ENCODE assay signal across 14 cellular contexts in the genomic region with DNA sequence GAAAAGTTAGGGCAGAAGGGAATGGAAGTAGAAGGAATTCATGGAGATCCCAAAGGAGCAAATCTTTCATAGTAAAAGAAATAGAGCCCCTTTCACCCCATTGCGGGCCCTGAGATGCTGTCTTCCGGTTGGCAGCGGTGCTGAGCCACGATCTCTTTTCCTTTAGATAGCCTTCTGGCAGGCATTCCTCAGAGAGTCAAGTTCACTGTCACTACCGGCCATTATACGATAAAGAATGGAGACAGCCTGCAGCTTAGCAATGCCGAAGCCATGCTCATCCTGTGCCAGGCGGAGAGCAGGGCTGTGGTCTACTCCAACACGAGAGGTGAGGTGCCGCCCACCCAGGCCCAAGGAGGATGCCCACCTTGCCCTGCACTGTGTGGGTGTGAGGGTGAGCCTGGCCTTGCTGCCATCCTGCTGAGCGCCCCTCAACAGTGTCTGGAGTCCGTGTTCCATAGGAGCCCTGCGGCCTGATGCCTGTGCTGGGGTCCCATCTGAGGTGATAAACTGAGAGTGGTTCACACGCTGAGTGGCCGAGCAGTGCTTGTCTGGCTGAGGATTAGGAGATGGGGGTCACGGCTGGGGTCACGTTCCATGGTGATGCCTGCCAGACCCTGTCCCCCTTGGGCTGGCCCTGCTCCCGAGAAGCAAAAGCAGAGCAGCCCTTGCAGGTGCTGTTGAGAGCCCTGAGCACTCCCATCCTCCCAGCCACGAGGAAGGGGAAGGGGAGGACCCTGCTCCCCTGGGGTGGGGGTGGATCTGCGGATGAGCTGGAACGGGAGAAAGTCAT. TPM values are rescaled to one million over a fixed set of nuclear protein-coding genes. Genes with fewer than 3 reads are reported as not detected.
DNase-seq lines count a peak whose midpoint lies in the region; ATAC-seq and TF ChIP-seq lines count a peak whose summit lies in the region.
"Had no signal": no experiment of that assay in that cellular context is flagged by ENCODE, and none has a peak within 500 bp of the region (broad histone marks: within the 10 kb centered on the region; RNA-seq: fewer than 3 reads in every experiment).

No MANE protein-coding gene starts in this region.

- no peaks in the 10 kb centered on the region for H3K9me3 ChIP-seq in breast epithelium
- H3K9me3 ChIP-seq in mammary epithelial cell (replicated peaks; ENCODE audit: insufficient read depth, low read length), result no peaks in the 10 kb centered on the region
- no peaks in the 10 kb centered on the region for H3K9me3 ChIP-seq in naive thymus-derived CD4-positive, alpha-beta T cell (ENCODE audit: control insufficient read depth in 2 of 3, low read length in 3 of 3)
- no peaks in the 10 kb centered on the region for H3K9me3 ChIP-seq in upper lobe of right lung
- H3K9me3 ChIP-seq: BE2C had no signal

- DNase-seq in breast epithelium (ENCODE audit: low spot score in 2 of 2) (no peak), mammary epithelial cell (no peak), upper lobe of right lung (peak; percentile 59), SHP77 (lab: John Stamatoyannopoulos, UW) (no peak), amniotic stem cell (lab: John Stamatoyannopoulos, UW) (no peak)
- DNase-seq in effector memory CD8-positive, alpha-beta T cell, result no peak
- no peak for DNase-seq in naive thymus-derived CD4-positive, alpha-beta T cell
- DNase-seq: activated effector memory CD4-positive, alpha-beta T cell treated with anti-CD3 and anti-CD28 coated beads, Interleukin-2, amount 50 U/mL, for 16 hours; BE2C; GOT3; NCI-H2081 treated with DMSO at 0.1 percent for 48 hours had no signal

- no TSS peak for BruUV-seq in mammary epithelial cell (replicated peaks; lab: Mats Ljungman, UMichigan)

- no peak for TF ChIP-seq POLR2A in breast epithelium (IDR thresholded peaks at IDR 0.05)

- TF ChIP-seq CTCF in breast epithelium (IDR thresholded peaks at IDR 0.05) (no peak), mammary epithelial cell (conservative IDR thresholded peaks at IDR 0.05 in 1 of 2, IDR thresholded peaks at IDR 0.05 in 1 of 2; ENCODE audit: extremely low read depth in 1 of 2, insufficient read depth in 1 of 2, low read depth in 1 of 2, low read length in 2 of 2) (no peak), upper lobe of right lung (IDR thresholded peaks at IDR 0.05) (no peak)

- dilution Hi-C loops in mammary epithelial cell (cut with HindIII; ENCODE audit: low sequenced_read_pairs), result no loop called here

- H3K27ac Mint-ChIP-seq in effector memory CD8-positive, alpha-beta T cell, result peak overlapping the region; percentile 97 to 98
- peak overlapping the region; percentile 92 to 99 (median 97) for H3K27ac Mint-ChIP-seq in naive thymus-derived CD4-positive, alpha-beta T cell

- H3K4me1 ChIP-seq in breast epithelium (peaks cover 0 to 10% of the 10 kb centered on the region in 2 donors), mammary epithelial cell (ENCODE audit: insufficient read depth, low read length) (no peaks in the 10 kb centered on the region), upper lobe of right lung (peaks cover 27% of the 10 kb centered on the region)
- peaks cover 87 to 88% of the 10 kb centered on the region in 2 donors for H3K4me1 ChIP-seq in naive thymus-derived CD4-positive, alpha-beta T cell (ENCODE audit: control insufficient read depth in 2 of 2, insufficient read depth in 2 of 2, low read length in 2 of 2)
- H3K4me1 ChIP-seq: BE2C had no signal

- no peaks in the 10 kb centered on the region for H3K36me3 ChIP-seq in breast epithelium
- peaks cover 26% of the 10 kb centered on the region for H3K36me3 ChIP-seq in mammary epithelial cell (ENCODE audit: insufficient read depth, low read length)
- H3K36me3 ChIP-seq in naive thymus-derived CD4-positive, alpha-beta T cell (ENCODE audit: control insufficient read depth in 2 of 3, insufficient read depth in 3 of 3, low read length in 3 of 3), result peaks cover 0 to 23% (median 0%) of the 10 kb centered on the region in 3 experiments
- H3K36me3 ChIP-seq in upper lobe of right lung, result peaks cover 88% of the 10 kb centered on the region

- no peaks in the 10 kb centered on the region for H3K27me3 Mint-ChIP-seq in effector memory CD8-positive, alpha-beta T cell
- no peaks in the 10 kb centered on the region for H3K27me3 Mint-ChIP-seq in naive thymus-derived CD4-positive, alpha-beta T cell

- H3K4me3 Mint-ChIP-seq in effector memory CD8-positive, alpha-beta T cell, result peak overlapping the region; percentile 83 to 87
- H3K4me3 Mint-ChIP-seq in naive thymus-derived CD4-positive, alpha-beta T cell, result peak overlapping the region; percentile 32 to 85 (median 80)

- intact Hi-C loops in breast epithelium (cut with DNase I; ENCODE audit: low total_unique reads), result no loop called here
- intact Hi-C loops in mammary epithelial cell (cut with micrococcal nuclease), result no loop called here
- intact Hi-C loops in naive thymus-derived CD4-positive, alpha-beta T cell (cut with micrococcal nuclease), result no loop called here
- intact Hi-C loops in upper lobe of right lung (cut with DNase I), result no loop called here

- H3K79me2 ChIP-seq in mammary epithelial cell (ENCODE audit: insufficient read depth, low read length), result peaks cover 7% of the 10 kb centered on the region
- H3K79me2 ChIP-seq: hepatocyte had no signal

- H3K4me3 ChIP-seq in breast epithelium, result no peak overlapping the region
- no peak overlapping the region for H3K4me3 ChIP-seq in mammary epithelial cell (replicated peaks in 1 of 3; ENCODE audit: insufficient read depth in 1 of 3, low read depth in 2 of 3, low read length in 3 of 3)
- H3K4me3 ChIP-seq in naive thymus-derived CD4-positive, alpha-beta T cell (ENCODE audit: low read length), result no peak overlapping the region
- H3K4me3 ChIP-seq in upper lobe of right lung, result no peak overlapping the region
- H3K4me3 ChIP-seq: hepatocyte had no signal

- H3K9me3 Mint-ChIP-seq in effector memory CD8-positive, alpha-beta T cell, result no peaks in the 10 kb centered on the region
- no peaks in the 10 kb centered on the region for H3K9me3 Mint-ChIP-seq in naive thymus-derived CD4-positive, alpha-beta T cell

- H2AFZ ChIP-seq in mammary epithelial cell (ENCODE audit: low read depth, low read length), result no peak overlapping the region
- H2AFZ ChIP-seq: hepatocyte had no signal

- ATAC-seq in effector memory CD8-positive, alpha-beta T cell (replicated peaks), result no peak
- no peak for ATAC-seq in naive thymus-derived CD4-positive, alpha-beta T cell
- peak; percentile 3 for ATAC-seq in upper lobe of right lung
- no peak for ATAC-seq in HG02678 (IDR thresholded peaks at IDR 0.05; ENCODE audit: unreplicated experiment)

- POLR2A ChIA-PET in naive thymus-derived CD4-positive, alpha-beta T cell (lab: Charles Lee), result interaction anchor here (1.6 to 5.5 kb wide), 2 partner anchors 74 to 75 kb away, joined by 7 to 46 read pairs; a partner anchor contains a TSS

- CTCF ChIA-PET in mammary epithelial cell (lab: Charles Lee; ENCODE audit: low non-redundant PET), result no interaction called here
- CTCF ChIA-PET in naive thymus-derived CD4-positive, alpha-beta T cell (lab: Charles Lee), result no interaction called here

- H3K27me3 ChIP-seq in breast epithelium (no peaks in the 10 kb centered on the region), mammary epithelial cell (ENCODE audit: insufficient read depth, low read length) (no peaks in the 10 kb centered on the region), upper lobe of right lung (no peaks in the 10 kb centered on the region)
- H3K27me3 ChIP-seq in naive thymus-derived CD4-positive, alpha-beta T cell (ENCODE audit: control insufficient read depth in 2 of 2, insufficient read depth in 2 of 2, low read length in 2 of 2), result no peaks in the 10 kb centered on the region
- H3K27me3 ChIP-seq: BE2C, hepatocyte had no signal

- peaks cover 81 to 85% of the 10 kb centered on the region in 2 donors for H3K4me1 Mint-ChIP-seq in effector memory CD8-positive, alpha-beta T cell (ENCODE audit: low read depth in 2 of 2)
- peaks cover 71 to 90% (median 89%) of the 10 kb centered on the region in 7 donors for H3K4me1 Mint-ChIP-seq in naive thymus-derived CD4-positive, alpha-beta T cell

- WGBS in mammary epithelial cell (ENCODE audit: low coverage, missing lambda C conversion rate), result 98% methylated on average over 14 of the region's 21 CpGs

- no peaks in the 10 kb centered on the region for H4K20me1 ChIP-seq in mammary epithelial cell (ENCODE audit: insufficient read depth, low read length)

- in situ Hi-C loops in mammary epithelial cell (cut with MboI; ENCODE audit: low sequenced_read_pairs in 2 of 2), result no loop called here

- peaks cover 89% of the 10 kb centered on the region for H3K36me3 Mint-ChIP-seq in effector memory CD8-positive, alpha-beta T cell (ENCODE audit: insufficient read depth)
- peaks cover 7 to 65% (median 40%) of the 10 kb centered on the region in 5 donors for H3K36me3 Mint-ChIP-seq in naive thymus-derived CD4-positive, alpha-beta T cell

- H3K9ac ChIP-seq in mammary epithelial cell (ENCODE audit: insufficient read depth, low read length), result no peak overlapping the region
- H3K9ac ChIP-seq: KMS-11 had no signal

- H3K27ac ChIP-seq in breast epithelium, result peak overlapping the region; percentile 49 to 77
- no peak overlapping the region for H3K27ac ChIP-seq in mammary epithelial cell (ENCODE audit: insufficient read depth, low read depth, low read length)
- peak overlapping the region; percentile 86 for H3K27ac ChIP-seq in naive thymus-derived CD4-positive, alpha-beta T cell (ENCODE audit: low read depth, low read length)
- peak overlapping the region; percentile 80 for H3K27ac ChIP-seq in upper lobe of right lung
- H3K27ac ChIP-seq: KMS-11 had no signal

- no peak overlapping the region for H3K4me2 ChIP-seq in mammary epithelial cell (ENCODE audit: insufficient read depth, low read depth, low read length)
- H3K4me2 ChIP-seq: hepatocyte, KMS-11 had no signal

RNA-seq across cellular contexts. Expression of a gene that starts 20.4 kb away (rescaled TPM):
- total RNA-seq in breast epithelium, result 1 to 10 TPM; 5.8 to 9.5 (median 6.9) TPM
- total RNA-seq in mammary epithelial cell, result 1 to 10 TPM; 3.5 to 6.3 TPM
- 24.5 TPM for polyA plus RNA-seq in mammary epithelial cell
- polyA minus RNA-seq in mammary epithelial cell, result 31.0 TPM
- total RNA-seq in naive thymus-derived CD4-positive, alpha-beta T cell, result 10 to 100 TPM; 12.0 to 42.3 (median 23.0) TPM
- polyA plus RNA-seq in naive thymus-derived CD4-positive, alpha-beta T cell, result 10 to 100 TPM in 1 of 2 donors, 1 to 10 TPM in 1; 8.7 to 17.9 TPM
- 9.9 TPM for total RNA-seq in upper lobe of right lung

RNA-seq across cellular contexts. Expression of a gene that starts 46.7 kb away (rescaled TPM):
- total RNA-seq in breast epithelium (10 to 100 TPM in 1 of 3 donors, 1 to 10 TPM in 2; 8.8 to 10.7 (median 9.5) TPM), mammary epithelial cell (1 to 10 TPM; 4.8 to 5.7 TPM), upper lobe of right lung (44.5 TPM)
- 36.0 TPM for polyA plus RNA-seq in mammary epithelial cell
- 2.0 TPM for polyA minus RNA-seq in mammary epithelial cell
- 10 to 100 TPM; 13.3 to 47.8 (median 46.5) TPM for total RNA-seq in naive thymus-derived CD4-positive, alpha-beta T cell
- polyA plus RNA-seq in naive thymus-derived CD4-positive, alpha-beta T cell, result 10 to 100 TPM; 51.2 to 56.8 TPM
